In the genomic region with DNA sequence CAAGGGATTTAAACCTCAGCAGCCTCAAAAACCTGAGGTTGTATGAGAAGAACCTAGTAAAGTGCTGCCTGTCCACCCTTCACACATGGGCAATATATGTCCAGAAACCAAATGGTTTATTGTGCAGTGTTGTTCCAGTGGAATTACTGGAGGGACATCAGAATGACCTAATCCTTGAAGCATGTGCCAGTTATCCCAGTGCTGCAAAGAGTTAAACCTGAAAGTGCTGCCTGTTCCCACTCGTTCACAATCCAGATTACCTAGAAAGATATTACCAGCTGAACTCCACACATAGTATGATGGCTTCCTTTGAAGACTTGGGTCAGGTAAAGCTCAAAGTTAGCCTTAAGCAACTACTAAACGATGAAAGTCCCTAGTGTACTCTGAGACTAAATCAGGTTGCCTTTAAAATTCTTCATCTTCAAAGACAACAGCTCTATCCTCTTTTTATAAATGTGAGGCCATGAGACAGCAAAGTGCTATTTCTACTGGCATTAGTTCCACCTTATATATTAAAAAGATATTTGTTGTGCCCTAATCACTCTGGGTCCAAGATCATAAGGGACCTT, we compare ENCODE assay signal across 1 cellular context.
A peak's percentile ranks its signal among the peaks of the same experiment; 100 is the strongest.
TF ChIP-seq lines count a peak whose summit lies in the region.

No MANE protein-coding gene starts in this region.

TF ChIP-seq in HEK293, 187 proteins besides CTCF, POLR2A, EP300 and RAD21 (continued from another document):
- TF ChIP-seq, protein P1, sequence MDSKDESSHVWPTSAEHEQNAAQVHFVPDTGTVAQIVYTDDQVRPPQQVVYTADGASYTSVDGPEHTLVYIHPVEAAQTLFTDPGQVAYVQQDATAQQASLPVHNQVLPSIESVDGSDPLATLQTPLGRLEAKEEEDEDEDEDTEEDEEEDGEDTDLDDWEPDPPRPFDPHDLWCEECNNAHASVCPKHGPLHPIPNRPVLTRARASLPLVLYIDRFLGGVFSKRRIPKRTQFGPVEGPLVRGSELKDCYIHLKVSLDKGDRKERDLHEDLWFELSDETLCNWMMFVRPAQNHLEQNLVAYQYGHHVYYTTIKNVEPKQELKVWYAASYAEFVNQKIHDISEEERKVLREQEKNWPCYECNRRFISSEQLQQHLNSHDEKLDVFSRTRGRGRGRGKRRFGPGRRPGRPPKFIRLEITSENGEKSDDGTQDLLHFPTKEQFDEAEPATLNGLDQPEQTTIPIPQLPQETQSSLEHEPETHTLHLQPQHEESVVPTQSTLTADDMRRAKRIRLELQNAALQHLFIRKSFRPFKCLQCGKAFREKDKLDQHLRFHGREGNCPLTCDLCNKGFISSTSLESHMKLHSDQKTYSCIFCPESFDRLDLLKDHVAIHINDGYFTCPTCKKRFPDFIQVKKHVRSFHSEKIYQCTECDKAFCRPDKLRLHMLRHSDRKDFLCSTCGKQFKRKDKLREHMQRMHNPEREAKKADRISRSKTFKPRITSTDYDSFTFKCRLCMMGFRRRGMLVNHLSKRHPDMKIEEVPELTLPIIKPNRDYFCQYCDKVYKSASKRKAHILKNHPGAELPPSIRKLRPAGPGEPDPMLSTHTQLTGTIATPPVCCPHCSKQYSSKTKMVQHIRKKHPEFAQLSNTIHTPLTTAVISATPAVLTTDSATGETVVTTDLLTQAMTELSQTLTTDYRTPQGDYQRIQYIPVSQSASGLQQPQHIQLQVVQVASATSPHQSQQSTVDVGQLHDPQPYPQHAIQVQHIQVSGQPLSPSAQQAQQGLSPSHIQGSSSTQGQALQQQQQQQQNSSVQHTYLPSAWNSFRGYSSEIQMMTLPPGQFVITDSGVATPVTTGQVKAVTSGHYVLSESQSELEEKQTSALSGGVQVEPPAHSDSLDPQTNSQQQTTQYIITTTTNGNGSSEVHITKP (tag by site-specific recombination; IDR thresholded peaks at IDR 0.05): no peak
- TF ChIP-seq, protein P2, sequence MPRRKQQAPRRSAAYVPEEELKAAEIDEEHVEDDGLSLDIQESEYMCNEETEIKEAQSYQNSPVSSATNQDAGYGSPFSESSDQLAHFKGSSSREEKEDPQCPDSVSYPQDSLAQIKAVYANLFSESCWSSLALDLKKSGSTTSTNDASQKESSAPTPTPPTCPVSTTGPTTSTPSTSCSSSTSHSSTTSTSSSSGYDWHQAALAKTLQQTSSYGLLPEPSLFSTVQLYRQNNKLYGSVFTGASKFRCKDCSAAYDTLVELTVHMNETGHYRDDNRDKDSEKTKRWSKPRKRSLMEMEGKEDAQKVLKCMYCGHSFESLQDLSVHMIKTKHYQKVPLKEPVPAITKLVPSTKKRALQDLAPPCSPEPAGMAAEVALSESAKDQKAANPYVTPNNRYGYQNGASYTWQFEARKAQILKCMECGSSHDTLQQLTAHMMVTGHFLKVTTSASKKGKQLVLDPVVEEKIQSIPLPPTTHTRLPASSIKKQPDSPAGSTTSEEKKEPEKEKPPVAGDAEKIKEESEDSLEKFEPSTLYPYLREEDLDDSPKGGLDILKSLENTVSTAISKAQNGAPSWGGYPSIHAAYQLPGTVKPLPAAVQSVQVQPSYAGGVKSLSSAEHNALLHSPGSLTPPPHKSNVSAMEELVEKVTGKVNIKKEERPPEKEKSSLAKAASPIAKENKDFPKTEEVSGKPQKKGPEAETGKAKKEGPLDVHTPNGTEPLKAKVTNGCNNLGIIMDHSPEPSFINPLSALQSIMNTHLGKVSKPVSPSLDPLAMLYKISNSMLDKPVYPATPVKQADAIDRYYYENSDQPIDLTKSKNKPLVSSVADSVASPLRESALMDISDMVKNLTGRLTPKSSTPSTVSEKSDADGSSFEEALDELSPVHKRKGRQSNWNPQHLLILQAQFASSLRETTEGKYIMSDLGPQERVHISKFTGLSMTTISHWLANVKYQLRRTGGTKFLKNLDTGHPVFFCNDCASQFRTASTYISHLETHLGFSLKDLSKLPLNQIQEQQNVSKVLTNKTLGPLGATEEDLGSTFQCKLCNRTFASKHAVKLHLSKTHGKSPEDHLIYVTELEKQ (tag by site-specific recombination; IDR thresholded peaks at IDR 0.05; ENCODE audit: borderline replicate concordance): 0 out of 2 replicates have a peak, but pooled peaks have one; percentile 20
- TF ChIP-seq ZNF610 (tag by site-specific recombination; IDR thresholded peaks at IDR 0.05; ENCODE audit: borderline replicate concordance): no peak
- 0 out of 2 replicates have a peak, but pooled peaks have one; percentile 19 for TF ChIP-seq TRIM28 (IDR thresholded peaks at IDR 0.05; ENCODE audit: borderline replicate concordance, low read length)
- TF ChIP-seq, protein P3, sequence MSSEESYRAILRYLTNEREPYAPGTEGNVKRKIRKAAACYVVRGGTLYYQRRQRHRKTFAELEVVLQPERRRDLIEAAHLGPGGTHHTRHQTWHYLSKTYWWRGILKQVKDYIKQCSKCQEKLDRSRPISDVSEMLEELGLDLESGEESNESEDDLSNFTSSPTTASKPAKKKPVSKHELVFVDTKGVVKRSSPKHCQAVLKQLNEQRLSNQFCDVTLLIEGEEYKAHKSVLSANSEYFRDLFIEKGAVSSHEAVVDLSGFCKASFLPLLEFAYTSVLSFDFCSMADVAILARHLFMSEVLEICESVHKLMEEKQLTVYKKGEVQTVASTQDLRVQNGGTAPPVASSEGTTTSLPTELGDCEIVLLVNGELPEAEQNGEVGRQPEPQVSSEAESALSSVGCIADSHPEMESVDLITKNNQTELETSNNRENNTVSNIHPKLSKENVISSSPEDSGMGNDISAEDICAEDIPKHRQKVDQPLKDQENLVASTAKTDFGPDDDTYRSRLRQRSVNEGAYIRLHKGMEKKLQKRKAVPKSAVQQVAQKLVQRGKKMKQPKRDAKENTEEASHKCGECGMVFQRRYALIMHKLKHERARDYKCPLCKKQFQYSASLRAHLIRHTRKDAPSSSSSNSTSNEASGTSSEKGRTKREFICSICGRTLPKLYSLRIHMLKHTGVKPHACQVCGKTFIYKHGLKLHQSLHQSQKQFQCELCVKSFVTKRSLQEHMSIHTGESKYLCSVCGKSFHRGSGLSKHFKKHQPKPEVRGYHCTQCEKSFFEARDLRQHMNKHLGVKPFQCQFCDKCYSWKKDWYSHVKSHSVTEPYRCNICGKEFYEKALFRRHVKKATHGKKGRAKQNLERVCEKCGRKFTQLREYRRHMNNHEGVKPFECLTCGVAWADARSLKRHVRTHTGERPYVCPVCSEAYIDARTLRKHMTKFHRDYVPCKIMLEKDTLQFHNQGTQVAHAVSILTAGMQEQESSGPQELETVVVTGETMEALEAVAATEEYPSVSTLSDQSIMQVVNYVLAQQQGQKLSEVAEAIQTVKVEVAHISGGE (tag by site-specific recombination; conservative IDR thresholded peaks at IDR 0.05; ENCODE audit: low read depth): no peak
- peak; percentile 13; the same call in 1 of the 2 replicates for TF ChIP-seq ZSCAN4 (tag by site-specific recombination; IDR thresholded peaks at IDR 0.05)
- peak; percentile 41; the same call in 1 of the 2 replicates for TF ChIP-seq ZNF600 (tag by site-specific recombination; IDR thresholded peaks at IDR 0.05)
- TF ChIP-seq ZNF223 (tag by site-specific recombination; IDR thresholded peaks at IDR 0.05): no peak
- TF ChIP-seq ZNF335 (tag by site-specific recombination; conservative IDR thresholded peaks at IDR 0.05): peak; percentile 66; the same call in 1 of the 2 replicates
- no peak for TF ChIP-seq HOXD13 (CRISPR knock-in tag; IDR thresholded peaks at IDR 0.05; ENCODE audit: borderline replicate concordance)
- TF ChIP-seq ZBTB7A (tag by site-specific recombination; IDR thresholded peaks at IDR 0.05; ENCODE audit: low read depth): 0 out of 2 replicates have a peak, but pooled peaks have one; percentile 24
- TF ChIP-seq, protein P4, sequence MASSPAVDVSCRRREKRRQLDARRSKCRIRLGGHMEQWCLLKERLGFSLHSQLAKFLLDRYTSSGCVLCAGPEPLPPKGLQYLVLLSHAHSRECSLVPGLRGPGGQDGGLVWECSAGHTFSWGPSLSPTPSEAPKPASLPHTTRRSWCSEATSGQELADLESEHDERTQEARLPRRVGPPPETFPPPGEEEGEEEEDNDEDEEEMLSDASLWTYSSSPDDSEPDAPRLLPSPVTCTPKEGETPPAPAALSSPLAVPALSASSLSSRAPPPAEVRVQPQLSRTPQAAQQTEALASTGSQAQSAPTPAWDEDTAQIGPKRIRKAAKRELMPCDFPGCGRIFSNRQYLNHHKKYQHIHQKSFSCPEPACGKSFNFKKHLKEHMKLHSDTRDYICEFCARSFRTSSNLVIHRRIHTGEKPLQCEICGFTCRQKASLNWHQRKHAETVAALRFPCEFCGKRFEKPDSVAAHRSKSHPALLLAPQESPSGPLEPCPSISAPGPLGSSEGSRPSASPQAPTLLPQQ (tag by site-specific recombination; IDR thresholded peaks at IDR 0.05): no peak
- no peak for TF ChIP-seq ZNF248 (tag by site-specific recombination; IDR thresholded peaks at IDR 0.05)
- no peak for TF ChIP-seq ZNF19 (tag by site-specific recombination; IDR thresholded peaks at IDR 0.05; ENCODE audit: low read depth)
- TF ChIP-seq SP7 (tag by site-specific recombination; IDR thresholded peaks at IDR 0.05): peak; percentile 31; the same call in 1 of the 2 replicates
- 0 out of 2 replicates have a peak, but pooled peaks have one; percentile 13 for TF ChIP-seq ZNF366 (tag by site-specific recombination; conservative IDR thresholded peaks at IDR 0.05)
- TF ChIP-seq ZNF404 (tag by site-specific recombination; IDR thresholded peaks at IDR 0.05): no peak
- TF ChIP-seq ZBTB20 (tag by site-specific recombination; IDR thresholded peaks at IDR 0.05): peak; percentile 62; the same call in 1 of the 2 replicates
- TF ChIP-seq, protein P5, sequence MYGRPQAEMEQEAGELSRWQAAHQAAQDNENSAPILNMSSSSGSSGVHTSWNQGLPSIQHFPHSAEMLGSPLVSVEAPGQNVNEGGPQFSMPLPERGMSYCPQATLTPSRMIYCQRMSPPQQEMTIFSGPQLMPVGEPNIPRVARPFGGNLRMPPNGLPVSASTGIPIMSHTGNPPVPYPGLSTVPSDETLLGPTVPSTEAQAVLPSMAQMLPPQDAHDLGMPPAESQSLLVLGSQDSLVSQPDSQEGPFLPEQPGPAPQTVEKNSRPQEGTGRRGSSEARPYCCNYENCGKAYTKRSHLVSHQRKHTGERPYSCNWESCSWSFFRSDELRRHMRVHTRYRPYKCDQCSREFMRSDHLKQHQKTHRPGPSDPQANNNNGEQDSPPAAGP (tag by site-specific recombination; IDR thresholded peaks at IDR 0.05): 0 out of 2 replicates have a peak, but pooled peaks have one; percentile 31
- no peak for TF ChIP-seq KLF9 (tag by site-specific recombination; IDR thresholded peaks at IDR 0.05; ENCODE audit: low read depth)
- no peak for TF ChIP-seq SCRT1 (tag by site-specific recombination; IDR thresholded peaks at IDR 0.05; ENCODE audit: borderline replicate concordance)
- peak; percentile 63 for TF ChIP-seq ZEB2 (tag by site-specific recombination; IDR thresholded peaks at IDR 0.05)
TF ChIP-seq in HEK293: peak in this region for 20.
